Comparison of ENCODE assay signal across 1 cellular context in the genomic region with DNA sequence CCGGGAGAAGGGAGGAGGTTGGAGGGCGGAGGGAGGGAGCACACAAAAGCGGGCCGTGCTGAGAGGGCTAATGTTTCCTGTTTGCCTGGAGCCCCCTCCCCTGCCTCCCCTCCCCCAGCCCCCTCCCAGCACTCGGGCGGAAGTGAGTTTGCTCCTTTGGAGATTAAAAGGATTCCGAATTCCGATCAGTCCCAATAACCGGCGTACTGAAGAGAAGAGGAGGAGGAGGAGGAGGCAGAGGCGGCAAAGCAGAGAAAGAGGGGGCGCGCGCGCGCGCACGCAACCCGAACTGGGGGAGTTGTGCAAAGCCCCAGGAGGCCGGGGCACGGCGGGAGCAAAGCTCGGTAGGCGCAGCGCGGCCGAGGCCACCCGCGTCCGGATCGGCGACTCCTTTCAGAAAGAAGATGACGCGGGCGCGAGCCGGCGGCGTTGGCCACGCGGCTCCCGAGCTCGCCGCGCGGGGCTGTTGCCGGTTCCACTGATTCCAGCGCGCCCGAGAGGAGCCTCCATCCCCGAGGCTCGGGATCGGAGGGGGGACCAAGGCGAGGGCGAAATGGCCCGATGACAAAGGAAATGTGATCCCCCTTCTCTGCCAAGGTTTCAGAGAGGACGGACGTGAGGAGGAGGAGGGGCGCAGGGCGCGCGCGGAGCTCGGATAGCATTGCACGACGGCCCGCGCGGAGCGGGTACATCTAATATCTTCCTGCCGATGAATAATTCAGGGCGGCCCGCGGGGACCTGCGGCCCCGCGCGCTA.
TF ChIP-seq lines count a peak whose summit lies in the region.

No MANE protein-coding gene starts in this region.

TF ChIP-seq in HepG2, 621 proteins besides CTCF, POLR2A, EP300 and RAD21 (continued from another document and continues in another):
- TF ChIP-seq, protein P1, sequence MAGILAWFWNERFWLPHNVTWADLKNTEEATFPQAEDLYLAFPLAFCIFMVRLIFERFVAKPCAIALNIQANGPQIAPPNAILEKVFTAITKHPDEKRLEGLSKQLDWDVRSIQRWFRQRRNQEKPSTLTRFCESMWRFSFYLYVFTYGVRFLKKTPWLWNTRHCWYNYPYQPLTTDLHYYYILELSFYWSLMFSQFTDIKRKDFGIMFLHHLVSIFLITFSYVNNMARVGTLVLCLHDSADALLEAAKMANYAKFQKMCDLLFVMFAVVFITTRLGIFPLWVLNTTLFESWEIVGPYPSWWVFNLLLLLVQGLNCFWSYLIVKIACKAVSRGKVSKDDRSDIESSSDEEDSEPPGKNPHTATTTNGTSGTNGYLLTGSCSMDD (CRISPR knock-in tag; IDR thresholded peaks at IDR 0.05): no peak
- no peak for TF ChIP-seq ZNF660 (CRISPR knock-in tag; IDR thresholded peaks at IDR 0.05; ENCODE audit: borderline replicate concordance, low read depth)
- TF ChIP-seq, protein P2, sequence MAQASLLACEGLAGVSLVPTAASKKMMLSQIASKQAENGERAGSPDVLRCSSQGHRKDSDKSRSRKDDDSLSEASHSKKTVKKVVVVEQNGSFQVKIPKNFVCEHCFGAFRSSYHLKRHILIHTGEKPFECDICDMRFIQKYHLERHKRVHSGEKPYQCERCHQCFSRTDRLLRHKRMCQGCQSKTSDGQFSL (CRISPR knock-in tag; IDR thresholded peaks at IDR 0.05): no peak
- TF ChIP-seq, protein P3, sequence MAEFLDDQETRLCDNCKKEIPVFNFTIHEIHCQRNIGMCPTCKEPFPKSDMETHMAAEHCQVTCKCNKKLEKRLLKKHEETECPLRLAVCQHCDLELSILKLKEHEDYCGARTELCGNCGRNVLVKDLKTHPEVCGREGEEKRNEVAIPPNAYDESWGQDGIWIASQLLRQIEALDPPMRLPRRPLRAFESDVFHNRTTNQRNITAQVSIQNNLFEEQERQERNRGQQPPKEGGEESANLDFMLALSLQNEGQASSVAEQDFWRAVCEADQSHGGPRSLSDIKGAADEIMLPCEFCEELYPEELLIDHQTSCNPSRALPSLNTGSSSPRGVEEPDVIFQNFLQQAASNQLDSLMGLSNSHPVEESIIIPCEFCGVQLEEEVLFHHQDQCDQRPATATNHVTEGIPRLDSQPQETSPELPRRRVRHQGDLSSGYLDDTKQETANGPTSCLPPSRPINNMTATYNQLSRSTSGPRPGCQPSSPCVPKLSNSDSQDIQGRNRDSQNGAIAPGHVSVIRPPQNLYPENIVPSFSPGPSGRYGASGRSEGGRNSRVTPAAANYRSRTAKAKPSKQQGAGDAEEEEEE (CRISPR knock-in tag; IDR thresholded peaks at IDR 0.05; ENCODE audit: borderline replicate concordance): no peak
- TF ChIP-seq THYN1 (CRISPR knock-in tag; IDR thresholded peaks at IDR 0.05; ENCODE audit: borderline replicate concordance, low read depth): no peak
- TF ChIP-seq SAFB2 (CRISPR knock-in tag; IDR thresholded peaks at IDR 0.05; ENCODE audit: borderline replicate concordance, low read depth): 0 out of 2 replicates have a peak, but pooled peaks have one; percentile 38
- 0 out of 2 replicates have a peak, but pooled peaks have one; percentile 22 for TF ChIP-seq PHF21A (CRISPR knock-in tag; IDR thresholded peaks at IDR 0.05)
- TF ChIP-seq, protein P4, sequence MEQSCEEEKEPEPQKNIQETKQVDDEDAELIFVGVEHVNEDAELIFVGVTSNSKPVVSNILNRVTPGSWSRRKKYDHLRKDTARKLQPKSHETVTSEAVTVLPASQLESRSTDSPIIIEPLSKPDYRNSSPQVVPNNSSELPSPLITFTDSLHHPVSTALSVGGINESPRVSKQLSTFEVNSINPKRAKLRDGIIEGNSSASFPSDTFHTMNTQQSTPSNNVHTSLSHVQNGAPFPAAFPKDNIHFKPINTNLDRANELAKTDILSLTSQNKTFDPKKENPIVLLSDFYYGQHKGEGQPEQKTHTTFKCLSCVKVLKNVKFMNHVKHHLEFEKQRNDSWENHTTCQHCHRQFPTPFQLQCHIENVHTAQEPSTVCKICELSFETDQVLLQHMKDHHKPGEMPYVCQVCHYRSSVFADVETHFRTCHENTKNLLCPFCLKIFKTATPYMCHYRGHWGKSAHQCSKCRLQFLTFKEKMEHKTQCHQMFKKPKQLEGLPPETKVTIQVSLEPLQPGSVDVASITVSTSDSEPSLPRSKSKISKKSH (CRISPR knock-in tag; IDR thresholded peaks at IDR 0.05; ENCODE audit: borderline replicate concordance): no peak
- TF ChIP-seq NKX3-1 (CRISPR knock-in tag; IDR thresholded peaks at IDR 0.05): peak; percentile 23
- TF ChIP-seq ZNF331 (CRISPR knock-in tag; IDR thresholded peaks at IDR 0.05): no peak
- TF ChIP-seq, protein P5, sequence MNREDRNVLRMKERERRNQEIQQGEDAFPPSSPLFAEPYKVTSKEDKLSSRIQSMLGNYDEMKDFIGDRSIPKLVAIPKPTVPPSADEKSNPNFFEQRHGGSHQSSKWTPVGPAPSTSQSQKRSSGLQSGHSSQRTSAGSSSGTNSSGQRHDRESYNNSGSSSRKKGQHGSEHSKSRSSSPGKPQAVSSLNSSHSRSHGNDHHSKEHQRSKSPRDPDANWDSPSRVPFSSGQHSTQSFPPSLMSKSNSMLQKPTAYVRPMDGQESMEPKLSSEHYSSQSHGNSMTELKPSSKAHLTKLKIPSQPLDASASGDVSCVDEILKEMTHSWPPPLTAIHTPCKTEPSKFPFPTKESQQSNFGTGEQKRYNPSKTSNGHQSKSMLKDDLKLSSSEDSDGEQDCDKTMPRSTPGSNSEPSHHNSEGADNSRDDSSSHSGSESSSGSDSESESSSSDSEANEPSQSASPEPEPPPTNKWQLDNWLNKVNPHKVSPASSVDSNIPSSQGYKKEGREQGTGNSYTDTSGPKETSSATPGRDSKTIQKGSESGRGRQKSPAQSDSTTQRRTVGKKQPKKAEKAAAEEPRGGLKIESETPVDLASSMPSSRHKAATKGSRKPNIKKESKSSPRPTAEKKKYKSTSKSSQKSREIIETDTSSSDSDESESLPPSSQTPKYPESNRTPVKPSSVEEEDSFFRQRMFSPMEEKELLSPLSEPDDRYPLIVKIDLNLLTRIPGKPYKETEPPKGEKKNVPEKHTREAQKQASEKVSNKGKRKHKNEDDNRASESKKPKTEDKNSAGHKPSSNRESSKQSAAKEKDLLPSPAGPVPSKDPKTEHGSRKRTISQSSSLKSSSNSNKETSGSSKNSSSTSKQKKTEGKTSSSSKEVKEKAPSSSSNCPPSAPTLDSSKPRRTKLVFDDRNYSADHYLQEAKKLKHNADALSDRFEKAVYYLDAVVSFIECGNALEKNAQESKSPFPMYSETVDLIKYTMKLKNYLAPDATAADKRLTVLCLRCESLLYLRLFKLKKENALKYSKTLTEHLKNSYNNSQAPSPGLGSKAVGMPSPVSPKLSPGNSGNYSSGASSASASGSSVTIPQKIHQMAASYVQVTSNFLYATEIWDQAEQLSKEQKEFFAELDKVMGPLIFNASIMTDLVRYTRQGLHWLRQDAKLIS (CRISPR knock-in tag; IDR thresholded peaks at IDR 0.05): peak; percentile 94
- TF ChIP-seq TOPORS (CRISPR knock-in tag; IDR thresholded peaks at IDR 0.05): no peak
- no peak for TF ChIP-seq ZFP1 (CRISPR knock-in tag; IDR thresholded peaks at IDR 0.05)
- TF ChIP-seq ZNF496 (CRISPR knock-in tag; IDR thresholded peaks at IDR 0.05; ENCODE audit: insufficient replicate concordance): no peak
- TF ChIP-seq RXRA (CRISPR knock-in tag; IDR thresholded peaks at IDR 0.05): peak; percentile 59
- no peak for TF ChIP-seq BCL6 (CRISPR knock-in tag; IDR thresholded peaks at IDR 0.05)
- TF ChIP-seq CHCHD3 (CRISPR knock-in tag; IDR thresholded peaks at IDR 0.05): no peak
- TF ChIP-seq PITX1 (CRISPR knock-in tag; IDR thresholded peaks at IDR 0.05): peak; percentile 61
- TF ChIP-seq ETV5 (CRISPR knock-in tag; IDR thresholded peaks at IDR 0.05; ENCODE audit: borderline replicate concordance): peak; percentile 85
- peak; percentile 85 for TF ChIP-seq ZNF563 (CRISPR knock-in tag; IDR thresholded peaks at IDR 0.05)
- TF ChIP-seq, protein P6, sequence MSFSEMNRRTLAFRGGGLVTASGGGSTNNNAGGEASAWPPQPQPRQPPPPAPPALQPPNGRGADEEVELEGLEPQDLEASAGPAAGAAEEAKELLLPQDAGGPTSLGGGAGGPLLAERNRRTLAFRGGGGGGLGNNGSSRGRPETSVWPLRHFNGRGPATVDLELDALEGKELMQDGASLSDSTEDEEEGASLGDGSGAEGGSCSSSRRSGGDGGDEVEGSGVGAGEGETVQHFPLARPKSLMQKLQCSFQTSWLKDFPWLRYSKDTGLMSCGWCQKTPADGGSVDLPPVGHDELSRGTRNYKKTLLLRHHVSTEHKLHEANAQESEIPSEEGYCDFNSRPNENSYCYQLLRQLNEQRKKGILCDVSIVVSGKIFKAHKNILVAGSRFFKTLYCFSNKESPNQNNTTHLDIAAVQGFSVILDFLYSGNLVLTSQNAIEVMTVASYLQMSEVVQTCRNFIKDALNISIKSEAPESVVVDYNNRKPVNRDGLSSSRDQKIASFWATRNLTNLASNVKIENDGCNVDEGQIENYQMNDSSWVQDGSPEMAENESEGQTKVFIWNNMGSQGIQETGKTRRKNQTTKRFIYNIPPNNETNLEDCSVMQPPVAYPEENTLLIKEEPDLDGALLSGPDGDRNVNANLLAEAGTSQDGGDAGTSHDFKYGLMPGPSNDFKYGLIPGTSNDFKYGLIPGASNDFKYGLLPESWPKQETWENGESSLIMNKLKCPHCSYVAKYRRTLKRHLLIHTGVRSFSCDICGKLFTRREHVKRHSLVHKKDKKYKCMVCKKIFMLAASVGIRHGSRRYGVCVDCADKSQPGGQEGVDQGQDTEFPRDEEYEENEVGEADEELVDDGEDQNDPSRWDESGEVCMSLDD (CRISPR knock-in tag; IDR thresholded peaks at IDR 0.05; ENCODE audit: borderline replicate concordance): no peak; the same call in 1 of the 2 replicates
- TF ChIP-seq YY1 (IDR thresholded peaks at IDR 0.05; ENCODE audit: insufficient read depth, insufficient replicate concordance, low read depth, low read length): peak; percentile 52
- TF ChIP-seq ARNT (IDR thresholded peaks at IDR 0.05): no peak
- 0 out of 2 replicates have a peak, but pooled peaks have one; percentile 50 for TF ChIP-seq AHR (CRISPR knock-in tag; IDR thresholded peaks at IDR 0.05)
- TF ChIP-seq ZFP36L1 (CRISPR knock-in tag; IDR thresholded peaks at IDR 0.05): no peak
- no peak for TF ChIP-seq KDM6A (CRISPR knock-in tag; IDR thresholded peaks at IDR 0.05; ENCODE audit: low read depth)
- TF ChIP-seq ZNF225 (CRISPR knock-in tag; IDR thresholded peaks at IDR 0.05): no peak
- TF ChIP-seq ZNF484 (CRISPR knock-in tag; IDR thresholded peaks at IDR 0.05; ENCODE audit: borderline replicate concordance, low read depth): no peak
- TF ChIP-seq MED1 (CRISPR knock-in tag; IDR thresholded peaks at IDR 0.05): peak; percentile 79
- TF ChIP-seq ATF7-NPFF (CRISPR knock-in tag; IDR thresholded peaks at IDR 0.05; ENCODE audit: low read depth): peak; percentile 33; the same call in 1 of the 2 replicates
- peak; percentile 83; the same call in 1 of the 2 replicates for TF ChIP-seq KAT7 (CRISPR knock-in tag; IDR thresholded peaks at IDR 0.05; ENCODE audit: borderline replicate concordance)
- TF ChIP-seq, protein P7, sequence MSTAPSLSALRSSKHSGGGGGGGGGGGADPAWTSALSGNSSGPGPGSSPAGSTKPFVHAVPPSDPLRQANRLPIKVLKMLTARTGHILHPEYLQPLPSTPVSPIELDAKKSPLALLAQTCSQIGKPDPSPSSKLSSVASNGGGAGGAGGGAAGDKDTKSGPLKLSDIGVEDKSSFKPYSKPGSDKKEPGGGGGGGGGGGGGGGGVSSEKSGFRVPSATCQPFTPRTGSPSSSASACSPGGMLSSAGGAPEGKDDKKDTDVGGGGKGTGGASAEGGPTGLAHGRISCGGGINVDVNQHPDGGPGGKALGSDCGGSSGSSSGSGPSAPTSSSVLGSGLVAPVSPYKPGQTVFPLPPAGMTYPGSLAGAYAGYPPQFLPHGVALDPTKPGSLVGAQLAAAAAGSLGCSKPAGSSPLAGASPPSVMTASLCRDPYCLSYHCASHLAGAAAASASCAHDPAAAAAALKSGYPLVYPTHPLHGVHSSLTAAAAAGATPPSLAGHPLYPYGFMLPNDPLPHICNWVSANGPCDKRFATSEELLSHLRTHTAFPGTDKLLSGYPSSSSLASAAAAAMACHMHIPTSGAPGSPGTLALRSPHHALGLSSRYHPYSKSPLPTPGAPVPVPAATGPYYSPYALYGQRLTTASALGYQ (CRISPR knock-in tag; IDR thresholded peaks at IDR 0.05): no peak; the same call in 1 of the 2 replicates
- no peak for TF ChIP-seq ZNF136 (CRISPR knock-in tag; IDR thresholded peaks at IDR 0.05; ENCODE audit: low read depth)
- no peak for TF ChIP-seq ZNF839 (CRISPR knock-in tag; IDR thresholded peaks at IDR 0.05; ENCODE audit: borderline replicate concordance)
- TF ChIP-seq SRF (IDR thresholded peaks at IDR 0.05; ENCODE audit: low read depth, low read length): no peak
- TF ChIP-seq ZNF569 (CRISPR knock-in tag; IDR thresholded peaks at IDR 0.05; ENCODE audit: borderline replicate concordance): no peak
- TF ChIP-seq ZNF354B (CRISPR knock-in tag; IDR thresholded peaks at IDR 0.05): no peak
- TF ChIP-seq ARHGAP35 (CRISPR knock-in tag; IDR thresholded peaks at IDR 0.05; ENCODE audit: borderline replicate concordance): no peak
- TF ChIP-seq ZSCAN31 (CRISPR knock-in tag; IDR thresholded peaks at IDR 0.05; ENCODE audit: low read depth): no peak; the same call in none of the 2 replicates
- no peak for TF ChIP-seq HOXD1 (CRISPR knock-in tag; IDR thresholded peaks at IDR 0.05)
- TF ChIP-seq TCF7 (IDR thresholded peaks at IDR 0.05; ENCODE audit: low read depth): peak; percentile 85
- no peak for TF ChIP-seq ZNF777 (CRISPR knock-in tag; IDR thresholded peaks at IDR 0.05)
- TF ChIP-seq FOSL1 (CRISPR knock-in tag; IDR thresholded peaks at IDR 0.05; ENCODE audit: borderline replicate concordance): no peak
- TF ChIP-seq, protein P8, sequence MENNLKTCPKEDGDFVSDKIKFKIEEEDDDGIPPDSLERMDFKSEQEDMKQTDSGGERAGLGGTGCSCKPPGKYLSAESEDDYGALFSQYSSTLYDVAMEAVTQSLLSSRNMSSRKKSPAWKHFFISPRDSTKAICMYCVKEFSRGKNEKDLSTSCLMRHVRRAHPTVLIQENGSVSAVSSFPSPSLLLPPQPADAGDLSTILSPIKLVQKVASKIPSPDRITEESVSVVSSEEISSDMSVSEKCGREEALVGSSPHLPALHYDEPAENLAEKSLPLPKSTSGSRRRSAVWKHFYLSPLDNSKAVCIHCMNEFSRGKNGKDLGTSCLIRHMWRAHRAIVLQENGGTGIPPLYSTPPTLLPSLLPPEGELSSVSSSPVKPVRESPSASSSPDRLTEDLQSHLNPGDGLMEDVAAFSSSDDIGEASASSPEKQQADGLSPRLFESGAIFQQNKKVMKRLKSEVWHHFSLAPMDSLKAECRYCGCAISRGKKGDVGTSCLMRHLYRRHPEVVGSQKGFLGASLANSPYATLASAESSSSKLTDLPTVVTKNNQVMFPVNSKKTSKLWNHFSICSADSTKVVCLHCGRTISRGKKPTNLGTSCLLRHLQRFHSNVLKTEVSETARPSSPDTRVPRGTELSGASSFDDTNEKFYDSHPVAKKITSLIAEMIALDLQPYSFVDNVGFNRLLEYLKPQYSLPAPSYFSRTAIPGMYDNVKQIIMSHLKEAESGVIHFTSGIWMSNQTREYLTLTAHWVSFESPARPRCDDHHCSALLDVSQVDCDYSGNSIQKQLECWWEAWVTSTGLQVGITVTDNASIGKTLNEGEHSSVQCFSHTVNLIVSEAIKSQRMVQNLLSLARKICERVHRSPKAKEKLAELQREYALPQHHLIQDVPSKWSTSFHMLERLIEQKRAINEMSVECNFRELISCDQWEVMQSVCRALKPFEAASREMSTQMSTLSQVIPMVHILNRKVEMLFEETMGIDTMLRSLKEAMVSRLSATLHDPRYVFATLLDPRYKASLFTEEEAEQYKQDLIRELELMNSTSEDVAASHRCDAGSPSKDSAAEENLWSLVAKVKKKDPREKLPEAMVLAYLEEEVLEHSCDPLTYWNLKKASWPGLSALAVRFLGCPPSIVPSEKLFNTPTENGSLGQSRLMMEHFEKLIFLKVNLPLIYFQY (CRISPR knock-in tag; IDR thresholded peaks at IDR 0.05; ENCODE audit: borderline replicate concordance): no peak
- 0 out of 2 replicates have a peak, but pooled peaks have one; percentile 30 for TF ChIP-seq ZBTB3 (CRISPR knock-in tag; IDR thresholded peaks at IDR 0.05; ENCODE audit: borderline replicate concordance, low read depth)
- no peak for TF ChIP-seq ZNF816 (CRISPR knock-in tag; IDR thresholded peaks at IDR 0.05; ENCODE audit: borderline replicate concordance)
